14 cellular contexts compared by ENCODE assay signal in genomic region chr16:3027488-3027795, GRCh38. TPM values are rescaled to one million over a fixed set of nuclear protein-coding genes. Genes with fewer than 3 reads are reported as not detected.
"Had no signal": no experiment of that assay in that cellular context is flagged by ENCODE, and none has a peak within 500 bp of the region (broad histone marks: within the 10 kb centered on the region; RNA-seq: fewer than 3 reads in every experiment).

No MANE protein-coding gene starts in this region.

- H3K27ac Mint-ChIP-seq: activated CD4-positive, alpha-beta T cell treated with anti-CD3 and anti-CD28 coated beads, Interleukin-2, amount 10 ng/mL, durations not matched to agents 7 days and 5 days; activated naive CD8-positive, alpha-beta T cell treated with anti-CD3 and anti-CD28 coated beads for 36 hours had no signal

- DNase-seq: esophagus squamous epithelium had no signal

- H3K4me3 ChIP-seq: body of pancreas, coronary artery, left lung, pancreas, tibial artery, vagina had no signal

- H3K27ac ChIP-seq: coronary artery, left lung, tibial artery, vagina had no signal

- H3K27me3 ChIP-seq: body of pancreas, pancreas had no signal

- H3K9me3 ChIP-seq: body of pancreas, esophagus squamous epithelium, left lung, pancreas, tibial artery, vagina had no signal

- H3K9me3 Mint-ChIP-seq: activated CD4-positive, alpha-beta T cell treated with anti-CD3 and anti-CD28 coated beads, Interleukin-2, amount 10 ng/mL, durations not matched to agents 7 days and 5 days; activated naive CD8-positive, alpha-beta T cell treated with anti-CD3 and anti-CD28 coated beads for 36 hours; naive thymus-derived CD4-positive, alpha-beta T cell had no signal

- H3K4me3 Mint-ChIP-seq: activated CD4-positive, alpha-beta T cell treated with anti-CD3 and anti-CD28 coated beads, Interleukin-2, amount 10 ng/mL, durations not matched to agents 7 days and 5 days; activated naive CD8-positive, alpha-beta T cell treated with anti-CD3 and anti-CD28 coated beads for 36 hours had no signal

RNA-seq across cellular contexts. Expression of gene TNFRSF12A, which starts 7.3 kb away (rescaled TPM):
- polyA plus RNA-seq: naive thymus-derived CD4-positive, alpha-beta T cell had no signal

RNA-seq across cellular contexts. Expression of gene BICDL2, which starts 9.3 kb away (rescaled TPM):
- total RNA-seq: endothelial cell of umbilical vein, subcutaneous adipose tissue had no signal
- polyA plus RNA-seq: endothelial cell of umbilical vein; naive thymus-derived CD4-positive, alpha-beta T cell had no signal

RNA-seq across cellular contexts. Expression of gene CLDN6, which starts 9.5 kb away (rescaled TPM):
- total RNA-seq: activated CD4-positive, alpha-beta T cell treated with anti-CD3 and anti-CD28 coated beads, Interleukin-2, amount 10 ng/mL, durations not matched to agents 7 days and 5 days; activated naive CD8-positive, alpha-beta T cell treated with anti-CD3 and anti-CD28 coated beads for 36 hours; endothelial cell of umbilical vein; esophagus squamous epithelium; fibroblast of villous mesenchyme; mononuclear cell; naive thymus-derived CD4-positive, alpha-beta T cell; subcutaneous adipose tissue; vagina had no signal
- polyA plus RNA-seq: naive thymus-derived CD4-positive, alpha-beta T cell had no signal
